In genomic region chr9:129162497-129162896, GRCh38 we compare ENCODE assay signal across 17 cellular contexts. TPM values are rescaled to one million over a fixed set of nuclear protein-coding genes. Genes with fewer than 3 reads are reported as not detected.
DNase-seq lines count a peak whose midpoint lies in the region; ATAC-seq and TF ChIP-seq lines count a peak whose summit lies in the region.
"Had no signal": no experiment of that assay in that cellular context is flagged by ENCODE, and none has a peak within 500 bp of the region (broad histone marks: within the 10 kb centered on the region; RNA-seq: fewer than 3 reads in every experiment).

No MANE protein-coding gene starts in this region.

- peak; percentile 16 for ATAC-seq in GM23338
- ATAC-seq in WTC11 = peak; percentile 60
- no peak for ATAC-seq in GM21390 (IDR thresholded peaks at IDR 0.05; ENCODE audit: unreplicated experiment)

- H3F3A ChIP-seq in GM23338 (replicated peaks; ENCODE audit: low read depth) (no peaks in the 10 kb centered on the region), neural progenitor cell (ENCODE audit: low read depth) (peaks cover 7% of the 10 kb centered on the region)

- H3K9me2 ChIP-seq in GM23338 (ENCODE audit: insufficient read depth) = no peaks in the 10 kb centered on the region

- no peak for DNase-seq in GM23338 (ENCODE audit: low spot score)
- no peak for DNase-seq in WTC11 (ENCODE audit: low spot score)
- DNase-seq in neural progenitor cell (ENCODE audit: low spot score) = no peak
- DNase-seq in T-helper 9 cell = no peak
- DNase-seq: ACHN; CD4-positive, alpha-beta T cell; GF-D8; GOT3; HFFc6; MG63; NCI-H1092 treated with DMSO at 0.1 percent for 48 hours; NCI-H1694 treated with DMSO at 0.1 percent for 48 hours; NCI-H345; NCI-H526 treated with DMSO at 0.1 percent for 48 hours had no signal

- TF ChIP-seq CTCF in GM23338 (conservative IDR thresholded peaks at IDR 0.05; ENCODE audit: low read depth in 2 of 2) (no peak), WTC11 (IDR thresholded peaks at IDR 0.05) (no peak), neural progenitor cell (IDR thresholded peaks at IDR 0.05) (no peak)

- no peaks in the 10 kb centered on the region for H4K20me1 ChIP-seq in GM23338 (replicated peaks; ENCODE audit: insufficient read depth)
- H4K20me1 ChIP-seq in neural progenitor cell (ENCODE audit: low read depth) = no peaks in the 10 kb centered on the region

- H3K27me3 Mint-ChIP-seq in GM23338 (ENCODE audit: insufficient read depth, low read depth, poor library complexity) (peaks cover 19% of the 10 kb centered on the region), WTC11 (ENCODE audit: low read depth) (no peaks in the 10 kb centered on the region), neural progenitor cell (ENCODE audit: insufficient read depth, low read depth) (peaks cover 4% of the 10 kb centered on the region)
- H3K27me3 Mint-ChIP-seq: CD4-positive, alpha-beta T cell had no signal

- H3K4me2 ChIP-seq in GM23338 (no peak overlapping the region), neural progenitor cell (no peak overlapping the region)

- H3K27ac ChIP-seq in GM23338 (ENCODE audit: low read depth) (no peak overlapping the region), neural progenitor cell (no peak overlapping the region)
- H3K27ac ChIP-seq: HL-60, SJSA1 had no signal

- H3K9ac ChIP-seq in neural progenitor cell = no peak overlapping the region

- no peak overlapping the region for H3K27ac Mint-ChIP-seq in GM23338
- no peak overlapping the region for H3K27ac Mint-ChIP-seq in WTC11
- H3K27ac Mint-ChIP-seq in neural progenitor cell = peak overlapping the region; percentile 22
- H3K27ac Mint-ChIP-seq: CD4-positive, alpha-beta T cell; HFFc6 had no signal

- peaks cover 15% of the 10 kb centered on the region for H3K4me1 ChIP-seq in GM23338 (ENCODE audit: insufficient read depth)
- peaks cover 7% of the 10 kb centered on the region for H3K4me1 ChIP-seq in neural progenitor cell

- no peaks in the 10 kb centered on the region for H3K79me2 ChIP-seq in GM23338 (replicated peaks; ENCODE audit: insufficient read depth)
- H3K79me2 ChIP-seq in neural progenitor cell (ENCODE audit: low read depth) = no peaks in the 10 kb centered on the region

- no peaks in the 10 kb centered on the region for H3K9me3 ChIP-seq in neural progenitor cell (ENCODE audit: low read depth)
- H3K9me3 ChIP-seq: MG63, SJSA1 had no signal

- H3K36me3 Mint-ChIP-seq in GM23338 (ENCODE audit: low read depth) (peaks cover 6% of the 10 kb centered on the region; the same call in 2 of the 3 replicates), WTC11 (peaks cover 3% of the 10 kb centered on the region; the same call in 1 of the 2 replicates), neural progenitor cell (peaks cover 11% of the 10 kb centered on the region)

- H3K36me3 ChIP-seq in GM23338 (ENCODE audit: insufficient read depth) = no peaks in the 10 kb centered on the region
- no peaks in the 10 kb centered on the region for H3K36me3 ChIP-seq in neural progenitor cell
- H3K36me3 ChIP-seq: MG63, SJSA1 had no signal

- H3K9me3 Mint-ChIP-seq in GM23338 (peaks cover 3% of the 10 kb centered on the region; the same call in 2 of the 3 replicates), WTC11 (peaks cover 4% of the 10 kb centered on the region; the same call in 1 of the 2 replicates), neural progenitor cell (peaks cover 3% of the 10 kb centered on the region)
- H3K9me3 Mint-ChIP-seq: CD4-positive, alpha-beta T cell had no signal

- CTCF ChIA-PET in WTC11 (lab: Charles Lee) = interaction anchor here (1.0 to 18.6 kb wide), 6 partner anchors 11 to 134 kb away, joined by 3 to 345 read pairs (median 4); partner anchors contain the start of genes IER5L and SH3GLB2

- POLR2A ChIA-PET in WTC11 (lab: Charles Lee) = interaction anchor here (0.5 kb wide), 1 partner anchor 95 kb away, joined by 3 read pairs; no protein-coding TSS in a partner anchor

- H2AFZ ChIP-seq in GM23338 = no peak overlapping the region
- no peak overlapping the region for H2AFZ ChIP-seq in neural progenitor cell (replicated peaks)

- H3K27me3 ChIP-seq in GM23338 (ENCODE audit: insufficient read depth) = no peaks in the 10 kb centered on the region
- no peaks in the 10 kb centered on the region for H3K27me3 ChIP-seq in neural progenitor cell
- H3K27me3 ChIP-seq: MG63, SJSA1 had no signal

- peaks cover 17% of the 10 kb centered on the region for H3K4me1 Mint-ChIP-seq in GM23338
- H3K4me1 Mint-ChIP-seq in WTC11 = peaks cover 23% of the 10 kb centered on the region
- peaks cover 24% of the 10 kb centered on the region for H3K4me1 Mint-ChIP-seq in neural progenitor cell

- H3K4me3 Mint-ChIP-seq in GM23338 = no peak overlapping the region
- H3K4me3 Mint-ChIP-seq in WTC11 = no peak overlapping the region
- no peak overlapping the region for H3K4me3 Mint-ChIP-seq in neural progenitor cell
- H3K4me3 Mint-ChIP-seq: CD4-positive, alpha-beta T cell; HFFc6 had no signal

- H3K4me3 ChIP-seq in GM23338 = no peak overlapping the region
- no peak overlapping the region for H3K4me3 ChIP-seq in neural progenitor cell
- H3K4me3 ChIP-seq: MG63, SJSA1 had no signal

TF ChIP-seq in GM23338, 12 proteins besides CTCF, POLR2A, EP300 and RAD21 (continues in another document):
- TF ChIP-seq REST (IDR thresholded peaks at IDR 0.05; ENCODE audit: unreplicated experiment) = no peak

TF ChIP-seq in WTC11, 78 proteins besides CTCF, POLR2A, EP300 and RAD21:
- TF ChIP-seq CBFB (CRISPR knock-in tag; IDR thresholded peaks at IDR 0.05; ENCODE audit: low read depth) (no peak), USF1 (CRISPR knock-in tag; IDR thresholded peaks at IDR 0.05) (peak; percentile 86), NR3C1 (CRISPR knock-in tag; conservative IDR thresholded peaks at IDR 0.05; ENCODE audit: low read depth) (no peak), USF2 (CRISPR knock-in tag; IDR thresholded peaks at IDR 0.05) (peak; percentile 90), ATF2 (CRISPR knock-in tag; IDR thresholded peaks at IDR 0.05; ENCODE audit: borderline replicate concordance, low read depth) (no peak), NFYB (CRISPR knock-in tag; conservative IDR thresholded peaks at IDR 0.05; ENCODE audit: low read depth) (peak; percentile 88)

RNA-seq across cellular contexts. Expression of gene IER5L, which starts 15.6 kb away (rescaled TPM):
- 0.90 and 1.2 TPM in 2 replicates for total RNA-seq in GM23338 (2014; rRNA removed; shearing (Covaris generic))
- 0.19 and 0.24 TPM in 2 replicates for polyA plus RNA-seq in GM23338 (2016; fragmentation: Nextera tagmentation; extraction: Ambion mirVana)
- total RNA-seq in WTC11 (2021) = 4.6 to 5.9 TPM (median 5.1 TPM) in 3 replicates
- 12.2 and 32.7 TPM in 2 replicates for total RNA-seq in neural progenitor cell (ENCODE audit: low replicate concordance)

RNA-seq across cellular contexts. Expression of gene PTPA, which starts 51.3 kb away (rescaled TPM):
- 110 and 122 TPM in 2 replicates for total RNA-seq in GM23338 (2014; rRNA removed; shearing (Covaris generic))
- 53.9 and 57.3 TPM in 2 replicates for polyA plus RNA-seq in GM23338 (2016; fragmentation: Nextera tagmentation; extraction: Ambion mirVana)
- 181 to 186 TPM (median 186 TPM) in 3 replicates for total RNA-seq in WTC11 (2021)
- 82.4 and 133 TPM in 2 replicates for total RNA-seq in neural progenitor cell (ENCODE audit: low replicate concordance)

RNA-seq across cellular contexts. Expression of gene CRAT, which starts 51.9 kb away (rescaled TPM):
- total RNA-seq in GM23338 (2014; rRNA removed; shearing (Covaris generic)) = 9.9 TPM in 2 replicates
- 3.7 and 4.6 TPM in 2 replicates for polyA plus RNA-seq in GM23338 (2016; fragmentation: Nextera tagmentation; extraction: Ambion mirVana)
- total RNA-seq in WTC11 (2021) (17.2 to 19.1 TPM (median 17.5 TPM) in 3 replicates), neural progenitor cell (ENCODE audit: low replicate concordance) (10.1 and 19.3 TPM in 2 replicates)
